In the genomic region with DNA sequence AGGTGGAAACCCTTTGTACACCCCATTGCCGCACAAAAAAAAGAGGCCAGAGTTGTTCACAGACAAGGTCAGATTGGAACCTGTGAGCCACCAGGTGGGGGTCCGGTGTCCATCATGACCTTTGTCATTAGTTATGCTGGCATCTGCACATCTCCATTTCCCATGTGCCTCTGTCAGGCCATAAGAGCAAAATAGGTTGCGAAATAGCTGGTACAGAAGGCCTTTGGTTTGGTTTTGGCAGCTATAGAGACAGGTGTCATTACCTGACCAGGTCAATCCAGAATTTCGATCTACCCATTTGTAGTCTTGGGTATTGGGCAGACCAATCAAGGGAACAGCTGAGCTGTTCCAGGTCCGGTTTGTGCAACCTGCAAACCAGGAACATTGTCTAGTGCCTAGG, we compare ENCODE assay signal across 30 cellular contexts. TPM values are rescaled to one million over a fixed set of nuclear protein-coding genes. Genes with fewer than 3 reads are reported as not detected.
"Had no signal": no experiment of that assay in that cellular context is flagged by ENCODE, and none has a peak within 500 bp of the region (broad histone marks: within the 10 kb centered on the region; RNA-seq: fewer than 3 reads in every experiment).

No MANE protein-coding gene starts in this region.

- DNase-seq: natural killer cell; occipital lobe; ovary; posterior cingulate gyrus; psoas muscle; right cardiac atrium; spleen; stimulated activated CD4-positive, alpha-beta T cell treated with anti-CD3 and anti-CD28 coated beads, Interleukin-12 subunit alpha, Interleukin-12 subunit beta, amount 100 ng/mL, for 4 hours; stimulated activated CD4-positive, alpha-beta T cell treated with anti-CD3 and anti-CD28 coated beads, Interleukin-1b, Interleukin-23, amount 100 ng/mL, for 48 hours; stimulated activated CD4-positive, alpha-beta T cell treated with anti-CD3 and anti-CD28 coated beads, Interleukin-4, amount 100 ng/mL, for 1 hour; stimulated activated CD4-positive, alpha-beta T cell treated with anti-CD3 and anti-CD28 coated beads, Interleukin-4, amount 100 ng/mL, for 4 hours; stimulated activated CD8-positive, alpha-beta memory T cell treated with anti-CD3 and anti-CD28 coated beads, Interleukin-4, amount 100 ng/mL, for 48 hours; stimulated activated naive CD4-positive, alpha-beta T cell; stimulated activated naive CD8-positive, alpha-beta T cell treated with anti-CD3 and anti-CD28 coated beads, Interleukin-15, amount 100 ng/mL, for 72 hours; stimulated activated naive CD8-positive, alpha-beta T cell treated with anti-CD3 and anti-CD28 coated beads, Interleukin-15, Interleukin-2, amounts not matched to agents 100 U/mL and 50 U/mL, for 24 hours; substantia nigra; testis; tibial artery; transverse colon; upper lobe of right lung; uterus had no signal

- H2AFZ ChIP-seq: neural progenitor cell, parathyroid adenoma had no signal

- ATAC-seq: natural killer cell; psoas muscle; right cardiac atrium; sciatic nerve; stimulated activated memory B cell treated with anti-CD40 and anti-IgM and Interleukin-4, amounts not matched to agents 10 μg/mL and 1 μg/mL and 100 μg/mL, for 72 hours; stimulated activated naive CD8-positive, alpha-beta T cell treated with anti-CD3 and anti-CD28 coated beads, Interleukin-15, amount 100 ng/mL, for 72 hours; stimulated activated naive CD8-positive, alpha-beta T cell treated with anti-CD3 and anti-CD28 coated beads, Interleukin-15, Interleukin-2, amounts not matched to agents 100 U/mL and 50 U/mL, for 24 hours; upper lobe of right lung had no signal

- H3K79me2 ChIP-seq: parathyroid adenoma had no signal

- H3K4me2 ChIP-seq: neural progenitor cell, smooth muscle cell had no signal

- H3K27ac ChIP-seq: neural progenitor cell, ovary, parathyroid adenoma, psoas muscle, skin epidermis, spleen, suprapubic skin, testis, tibial artery, transverse colon, upper lobe of right lung, uterus had no signal

- H3K36me3 ChIP-seq: neural progenitor cell, ovary, spleen, suprapubic skin, tibial artery, transverse colon, upper lobe of right lung, uterus had no signal

- H3K4me3 ChIP-seq: neural progenitor cell, ovary, psoas muscle, skin epidermis, smooth muscle cell, spleen, suprapubic skin, testis, tibial artery, transverse colon, upper lobe of right lung, uterus had no signal

- H3K9me3 ChIP-seq: ovary, psoas muscle, spleen, suprapubic skin, testis, tibial artery, transverse colon, upper lobe of right lung, uterus had no signal

- H3K27me3 ChIP-seq: ovary, suprapubic skin, testis, tibial artery, uterus had no signal

- H3K9ac ChIP-seq: neural progenitor cell, parathyroid adenoma had no signal

- H3K4me1 ChIP-seq: neural progenitor cell, parathyroid adenoma, psoas muscle, spleen, suprapubic skin, testis, tibial artery, transverse colon, upper lobe of right lung, uterus had no signal

RNA-seq across cellular contexts. Expression of a gene that starts 6.6 kb away (rescaled TPM):
- total RNA-seq: natural killer cell, osteoblast, psoas muscle had no signal
- polyA plus RNA-seq: neural cell had no signal
